In the genomic region with DNA sequence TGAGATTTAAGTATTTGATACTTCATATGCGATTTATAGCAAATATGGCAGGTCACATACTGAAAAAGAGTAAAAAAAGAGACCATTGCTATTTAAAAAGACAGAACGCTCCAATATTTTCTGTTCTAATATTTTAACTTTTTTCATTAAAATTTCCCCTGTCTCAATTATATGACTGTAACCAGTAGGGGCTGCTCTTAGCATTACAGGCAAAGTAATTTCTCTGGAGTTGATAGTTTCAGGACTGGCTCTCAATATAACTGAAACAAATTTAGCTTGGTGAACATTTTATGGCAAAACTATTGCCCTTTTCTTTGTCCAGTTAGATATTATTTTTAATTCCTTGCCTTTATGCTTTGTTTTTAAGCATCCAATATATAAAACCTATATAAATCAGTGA, we compare ENCODE assay signal across 12 cellular contexts.
DNase-seq lines count a peak whose midpoint lies in the region; ATAC-seq, FAIRE-seq and TF ChIP-seq lines count a peak whose summit lies in the region.
"Had no signal": no experiment of that assay in that cellular context is flagged by ENCODE, and none has a peak within 500 bp of the region (broad histone marks: within the 10 kb centered on the region; RNA-seq: fewer than 3 reads in every experiment).

No MANE protein-coding gene starts in this region.

- H3K27ac Mint-ChIP-seq in astrocyte (ENCODE audit: unreplicated experiment) = no peak overlapping the region

- H3K27ac ChIP-seq in astrocyte (ENCODE audit: low read depth, low read length) (no peak overlapping the region), left ventricle myocardium inferior (replicated peaks) (no peak overlapping the region)
- H3K27ac ChIP-seq: parathyroid adenoma had no signal

- H3K4me3 ChIP-seq in astrocyte (ENCODE audit: insufficient read depth, low read depth, low read length) (no peak overlapping the region), kidney epithelial cell (ENCODE audit: low read depth, low read length) (no peak overlapping the region), left ventricle myocardium inferior (no peak overlapping the region)

- intact Hi-C loops in left ventricle myocardium inferior (cut with micrococcal nuclease) = no loop called here

- no peaks in the 10 kb centered on the region for H3K79me2 ChIP-seq in astrocyte (ENCODE audit: insufficient read depth, low read length)
- H3K79me2 ChIP-seq: parathyroid adenoma had no signal

- H3K4me2 ChIP-seq in astrocyte (ENCODE audit: low read length) = no peak overlapping the region

- H4K20me1 ChIP-seq in astrocyte (ENCODE audit: insufficient read depth, low read length) = no peaks in the 10 kb centered on the region

- no peaks in the 10 kb centered on the region for H3K36me3 ChIP-seq in astrocyte (ENCODE audit: insufficient read depth, low read length)
- no peaks in the 10 kb centered on the region for H3K36me3 ChIP-seq in kidney epithelial cell (ENCODE audit: control insufficient read depth, insufficient read depth, low read length)
- no peaks in the 10 kb centered on the region for H3K36me3 ChIP-seq in left ventricle myocardium inferior

- no peaks in the 10 kb centered on the region for H3K9me3 Mint-ChIP-seq in astrocyte (ENCODE audit: unreplicated experiment)

- no peak overlapping the region for H3K9ac ChIP-seq in astrocyte (ENCODE audit: low read length)
- H3K9ac ChIP-seq: parathyroid adenoma had no signal

- H3K4me3 Mint-ChIP-seq in astrocyte (ENCODE audit: unreplicated experiment) = no peak overlapping the region

- no peak for TF ChIP-seq EP300 in Ishikawa (IDR thresholded peaks at IDR 0.05; ENCODE audit: borderline replicate concordance)

- H3K27me3 ChIP-seq in astrocyte (ENCODE audit: insufficient read depth, low read length) (no peaks in the 10 kb centered on the region), kidney epithelial cell (ENCODE audit: control insufficient read depth, insufficient read depth, low read length) (no peaks in the 10 kb centered on the region), left ventricle myocardium inferior (ENCODE audit: low read depth) (no peaks in the 10 kb centered on the region)

- no peaks in the 10 kb centered on the region for H3K4me1 Mint-ChIP-seq in astrocyte (ENCODE audit: low read depth, unreplicated experiment)

- no peak for FAIRE-seq in astrocyte (lab: Jason Lieb, UNC)

- H3K9me3 ChIP-seq in astrocyte (ENCODE audit: insufficient read depth, low read depth, low read length) = no peaks in the 10 kb centered on the region
- peaks cover 8% of the 10 kb centered on the region for H3K9me3 ChIP-seq in left ventricle myocardium inferior (replicated peaks)

- no peak overlapping the region for H2AFZ ChIP-seq in astrocyte (ENCODE audit: low read depth, low read length)
- H2AFZ ChIP-seq: parathyroid adenoma had no signal

- peak; percentile 33 for TF ChIP-seq CTCF in astrocyte (IDR thresholded peaks at IDR 0.05; ENCODE audit: insufficient read depth, low read depth, low read length)
- peak; percentile 60 for TF ChIP-seq CTCF in kidney epithelial cell (IDR thresholded peaks at IDR 0.05; ENCODE audit: insufficient read depth, low read length, poor library complexity, severe bottlenecking)
- TF ChIP-seq CTCF in left ventricle myocardium inferior (IDR thresholded peaks at IDR 0.05; ENCODE audit: borderline replicate concordance) = no peak

- H3K4me1 ChIP-seq in astrocyte (ENCODE audit: insufficient read depth, low read length) (no peaks in the 10 kb centered on the region), left ventricle myocardium inferior (no peaks in the 10 kb centered on the region)
- H3K4me1 ChIP-seq: parathyroid adenoma had no signal

- peak; percentile 29 for TF ChIP-seq RAD21 in Ishikawa (IDR thresholded peaks at IDR 0.05; ENCODE audit: low read depth)

- ATAC-seq in GM18867 (IDR thresholded peaks at IDR 0.05; ENCODE audit: unreplicated experiment) (no peak), HG02884 (IDR thresholded peaks at IDR 0.05; ENCODE audit: unreplicated experiment) (no peak)

- in situ Hi-C loops in ACHN (cut with HindIII; ENCODE audit: low pct_ligation_motif_present, low pct_unique_long_range_greater_than_20kb, low sequenced_read_pairs) = no loop called here

- H3K36me3 Mint-ChIP-seq in astrocyte (ENCODE audit: low read depth, unreplicated experiment) = no peaks in the 10 kb centered on the region

- DNase-seq in ACHN = peak; percentile 3
- DNase-seq in astrocyte (ENCODE audit: low read depth) = no peak
- no peak for DNase-seq in kidney epithelial cell (ENCODE audit: low read depth)
- no peak for DNase-seq in left ventricle myocardium inferior
- no peak for DNase-seq in COLO668 (lab: John Stamatoyannopoulos, UW; ENCODE audit: unreplicated experiment)
- DNase-seq: AML-193, GDM1, NCI-H226 had no signal

- H3K27me3 Mint-ChIP-seq in astrocyte (ENCODE audit: low read depth, unreplicated experiment) = no peaks in the 10 kb centered on the region

TF ChIP-seq in Ishikawa, 13 proteins besides CTCF, POLR2A, EP300 and RAD21:
- TF ChIP-seq CREB1 (IDR thresholded peaks at IDR 0.05; ENCODE audit: low read depth) (no peak), NFIC (IDR thresholded peaks at IDR 0.05) (no peak), YY1 (IDR thresholded peaks at IDR 0.05; ENCODE audit: low read depth) (no peak), ZBTB7A (IDR thresholded peaks at IDR 0.05; ENCODE audit: low read depth) (no peak), TCF12 (IDR thresholded peaks at IDR 0.05; ENCODE audit: low read depth) (no peak), USF1 (IDR thresholded peaks at IDR 0.05) (no peak), TAF1 (IDR thresholded peaks at IDR 0.05; ENCODE audit: low read depth) (no peak), TEAD4 (IDR thresholded peaks at IDR 0.05) (no peak), MAX (IDR thresholded peaks at IDR 0.05) (no peak), FOXM1 (IDR thresholded peaks at IDR 0.05; ENCODE audit: borderline replicate concordance, low read depth) (no peak), CEBPB (IDR thresholded peaks at IDR 0.05) (no peak), EGR1 (IDR thresholded peaks at IDR 0.05) (no peak)
- TF ChIP-seq, protein P1, sequence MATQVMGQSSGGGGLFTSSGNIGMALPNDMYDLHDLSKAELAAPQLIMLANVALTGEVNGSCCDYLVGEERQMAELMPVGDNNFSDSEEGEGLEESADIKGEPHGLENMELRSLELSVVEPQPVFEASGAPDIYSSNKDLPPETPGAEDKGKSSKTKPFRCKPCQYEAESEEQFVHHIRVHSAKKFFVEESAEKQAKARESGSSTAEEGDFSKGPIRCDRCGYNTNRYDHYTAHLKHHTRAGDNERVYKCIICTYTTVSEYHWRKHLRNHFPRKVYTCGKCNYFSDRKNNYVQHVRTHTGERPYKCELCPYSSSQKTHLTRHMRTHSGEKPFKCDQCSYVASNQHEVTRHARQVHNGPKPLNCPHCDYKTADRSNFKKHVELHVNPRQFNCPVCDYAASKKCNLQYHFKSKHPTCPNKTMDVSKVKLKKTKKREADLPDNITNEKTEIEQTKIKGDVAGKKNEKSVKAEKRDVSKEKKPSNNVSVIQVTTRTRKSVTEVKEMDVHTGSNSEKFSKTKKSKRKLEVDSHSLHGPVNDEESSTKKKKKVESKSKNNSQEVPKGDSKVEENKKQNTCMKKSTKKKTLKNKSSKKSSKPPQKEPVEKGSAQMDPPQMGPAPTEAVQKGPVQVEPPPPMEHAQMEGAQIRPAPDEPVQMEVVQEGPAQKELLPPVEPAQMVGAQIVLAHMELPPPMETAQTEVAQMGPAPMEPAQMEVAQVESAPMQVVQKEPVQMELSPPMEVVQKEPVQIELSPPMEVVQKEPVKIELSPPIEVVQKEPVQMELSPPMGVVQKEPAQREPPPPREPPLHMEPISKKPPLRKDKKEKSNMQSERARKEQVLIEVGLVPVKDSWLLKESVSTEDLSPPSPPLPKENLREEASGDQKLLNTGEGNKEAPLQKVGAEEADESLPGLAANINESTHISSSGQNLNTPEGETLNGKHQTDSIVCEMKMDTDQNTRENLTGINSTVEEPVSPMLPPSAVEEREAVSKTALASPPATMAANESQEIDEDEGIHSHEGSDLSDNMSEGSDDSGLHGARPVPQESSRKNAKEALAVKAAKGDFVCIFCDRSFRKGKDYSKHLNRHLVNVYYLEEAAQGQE (IDR thresholded peaks at IDR 0.05; ENCODE audit: low read depth) = no peak
